In the genomic region with DNA sequence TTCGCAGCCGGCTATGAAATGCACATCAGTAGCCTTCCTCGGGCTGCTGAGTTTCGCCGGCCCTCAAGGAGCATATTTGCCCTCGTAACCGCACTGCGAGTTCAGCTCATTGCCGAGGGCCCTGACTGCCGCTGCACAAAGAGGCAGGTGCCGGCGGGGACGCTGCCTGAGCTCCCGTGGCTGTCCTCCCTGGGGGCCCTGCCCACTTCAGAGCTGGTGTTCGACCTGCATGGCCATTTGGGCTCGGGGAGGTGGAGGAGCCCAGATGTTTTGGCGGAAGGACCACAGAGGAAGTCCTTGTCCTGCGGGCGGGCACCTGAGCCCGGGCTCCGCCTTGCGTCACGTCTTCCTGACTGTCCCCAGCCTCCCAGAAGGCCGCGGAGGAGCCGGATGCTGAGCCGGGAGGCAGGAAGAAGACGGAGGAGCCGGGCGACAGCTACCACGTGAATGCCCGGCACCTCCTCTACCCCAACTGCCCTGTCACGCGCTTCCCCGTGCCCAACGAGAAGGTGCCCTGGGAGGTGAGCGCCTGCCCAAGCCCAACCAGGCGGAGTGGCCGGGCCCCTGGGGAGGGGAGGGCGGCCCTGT, we compare ENCODE assay signal across 13 cellular contexts. TPM values are rescaled to one million over a fixed set of nuclear protein-coding genes. Genes with fewer than 3 reads are reported as not detected.
DNase-seq lines count a peak whose midpoint lies in the region; ATAC-seq and TF ChIP-seq lines count a peak whose summit lies in the region.
"Had no signal": no experiment of that assay in that cellular context is flagged by ENCODE, and none has a peak within 500 bp of the region (broad histone marks: within the 10 kb centered on the region; RNA-seq: fewer than 3 reads in every experiment).

No MANE protein-coding gene starts in this region.

- H3K9me3 ChIP-seq in neuronal stem cell (replicated peaks in 1 of 2; ENCODE audit: control insufficient read depth in 2 of 2, insufficient read depth in 1 of 2, low read depth in 1 of 2, low read length in 2 of 2), result peaks cover 3 to 11% of the 10 kb centered on the region in 2 donors

- peak overlapping the region; percentile 89 for H2AK5ac ChIP-seq in neuronal stem cell (ENCODE audit: low read depth, low read length)

- POLR2A ChIA-PET in MCF 10A (lab: Yijun Ruan, JAX), result interaction anchor here (0.7 kb wide), 1 partner anchor 86 kb away, joined by 4 read pairs; a partner anchor contains a TSS

- no peak overlapping the region for H3K27ac ChIP-seq in neuronal stem cell (replicated peaks; ENCODE audit: low read length)
- no peak overlapping the region for H3K27ac ChIP-seq in substantia nigra (ENCODE audit: low read depth, low read length, poor library complexity, severe bottlenecking)

- intact Hi-C loops in CD14-positive monocyte (cut with micrococcal nuclease) (no loop called here), MCF 10A (cut with micrococcal nuclease) (no loop called here)

- H2AFZ ChIP-seq in neuronal stem cell (ENCODE audit: low read length), result no peak overlapping the region

- no peak for ATAC-seq in HG03039 (IDR thresholded peaks at IDR 0.05; ENCODE audit: unreplicated experiment)
- ATAC-seq in HG02678 (IDR thresholded peaks at IDR 0.05; ENCODE audit: unreplicated experiment), result no peak
- ATAC-seq: naive thymus-derived CD8-positive, alpha-beta T cell had no signal

- TF ChIP-seq CTCF in CD14-positive monocyte (IDR thresholded peaks at IDR 0.05) (no peak), MCF 10A (IDR thresholded peaks at IDR 0.05; ENCODE audit: unreplicated experiment) (no peak)

- peak overlapping the region; percentile 44 for H3K9ac ChIP-seq in neuronal stem cell (ENCODE audit: low read depth, low read length, poor library complexity)

- peak overlapping the region; percentile 92 for H4K8ac ChIP-seq in neuronal stem cell (ENCODE audit: low read depth, low read length)

- H3K27ac Mint-ChIP-seq in CD14-positive monocyte (no peak overlapping the region), MCF 10A (ENCODE audit: low read depth, unreplicated experiment) (no peak overlapping the region)
- H3K27ac Mint-ChIP-seq: activated naive CD4-positive, alpha-beta T cell treated with anti-CD3 and anti-CD28 coated beads, Interleukin-2, amount 50 U/mL, for 24 hours; immature natural killer cell; naive thymus-derived CD8-positive, alpha-beta T cell had no signal

- H3K4me1 ChIP-seq in neuronal stem cell (ENCODE audit: control insufficient read depth in 2 of 2, insufficient read depth in 1 of 2, low read depth in 1 of 2, low read length in 2 of 2), result peaks cover 0 to 6% of the 10 kb centered on the region in 2 donors

- H2BK12ac ChIP-seq in neuronal stem cell (ENCODE audit: low read length), result peak overlapping the region; percentile 41

- H3K9me3 Mint-ChIP-seq in CD14-positive monocyte (peaks cover 12 to 24% (median 14%) of the 10 kb centered on the region in 7 donors), MCF 10A (ENCODE audit: unreplicated experiment) (no peaks in the 10 kb centered on the region)

- H3K79me1 ChIP-seq in neuronal stem cell (ENCODE audit: low read depth, low read length), result no peaks in the 10 kb centered on the region

- peak overlapping the region; percentile 49 for H2BK15ac ChIP-seq in neuronal stem cell (ENCODE audit: low read length)

- no peak for TF ChIP-seq RAD21 in Ishikawa (IDR thresholded peaks at IDR 0.05; ENCODE audit: low read depth)

- no peak overlapping the region for H3K4me2 ChIP-seq in neuronal stem cell (ENCODE audit: insufficient read depth, low read length, poor library complexity, severe bottlenecking)

- peak overlapping the region; percentile 28 for H2BK120ac ChIP-seq in neuronal stem cell (ENCODE audit: low read depth, low read length)

- H3K27me3 Mint-ChIP-seq in CD14-positive monocyte (ENCODE audit: low read depth in 3 of 3), result peaks cover 0 to 2% (median 0%) of the 10 kb centered on the region in 3 donors
- no peaks in the 10 kb centered on the region for H3K27me3 Mint-ChIP-seq in MCF 10A (ENCODE audit: insufficient read depth, unreplicated experiment)
- H3K27me3 Mint-ChIP-seq: activated naive CD4-positive, alpha-beta T cell treated with anti-CD3 and anti-CD28 coated beads, Interleukin-2, amount 50 U/mL, for 24 hours; naive thymus-derived CD8-positive, alpha-beta T cell had no signal

- H3K36me3 Mint-ChIP-seq in CD14-positive monocyte, result peaks cover 52 to 75% of the 10 kb centered on the region in 2 donors
- peaks cover 5% of the 10 kb centered on the region for H3K36me3 Mint-ChIP-seq in MCF 10A (ENCODE audit: insufficient read depth, unreplicated experiment)

- peak overlapping the region; percentile 98 for H3K14ac ChIP-seq in neuronal stem cell (ENCODE audit: low read length)

- peak; percentile 30 for DNase-seq in CD14-positive monocyte (ENCODE audit: low spot score)
- DNase-seq in MCF 10A (ENCODE audit: unreplicated experiment), result peak; percentile 49
- no peak for DNase-seq in neuronal stem cell (ENCODE audit: low spot score)
- no peak for DNase-seq in HuH-7.5 (ENCODE audit: low spot score)
- no peak for DNase-seq in substantia nigra (lab: John Stamatoyannopoulos, UW)
- DNase-seq: immature natural killer cell; NCI-H82; stimulated activated CD8-positive, alpha-beta memory T cell treated with anti-CD3 and anti-CD28 coated beads, Interleukin-4, amount 100 ng/mL, for 48 hours had no signal

- BruUV-seq in MCF 10A (replicated peaks; lab: Mats Ljungman, UMichigan), result no TSS peak

- no peak overlapping the region for H3K4ac ChIP-seq in neuronal stem cell (ENCODE audit: low read length)

- no peaks in the 10 kb centered on the region for H3K36me3 ChIP-seq in neuronal stem cell (replicated peaks in 1 of 2; ENCODE audit: control insufficient read depth in 2 of 2, insufficient read depth in 2 of 2, low read length in 2 of 2)

- H3K4me3 ChIP-seq in neuronal stem cell (ENCODE audit: low read length in 2 of 2), result no peak overlapping the region

- no peak for TF ChIP-seq EP300 in Ishikawa (IDR thresholded peaks at IDR 0.05; ENCODE audit: borderline replicate concordance)

- peak overlapping the region; percentile 80 for H3K23ac ChIP-seq in neuronal stem cell (ENCODE audit: low read depth, low read length, poor library complexity)

- H4K91ac ChIP-seq in neuronal stem cell (ENCODE audit: low read depth, low read length, poor library complexity), result peak overlapping the region; percentile 24

- H2BK5ac ChIP-seq in neuronal stem cell (ENCODE audit: low read length), result peak overlapping the region; percentile 94

- no peaks in the 10 kb centered on the region for H3K4me1 Mint-ChIP-seq in CD14-positive monocyte
- H3K4me1 Mint-ChIP-seq in MCF 10A (ENCODE audit: insufficient read depth, unreplicated experiment), result no peaks in the 10 kb centered on the region
- H3K4me1 Mint-ChIP-seq: activated naive CD4-positive, alpha-beta T cell treated with anti-CD3 and anti-CD28 coated beads, Interleukin-2, amount 50 U/mL, for 24 hours; immature natural killer cell had no signal

- CTCF ChIA-PET in MCF 10A (lab: Yijun Ruan, JAX), result interaction anchor here (0.7 kb wide), 1 partner anchor 673 kb away, joined by 4 read pairs; no protein-coding TSS in a partner anchor

- no peak overlapping the region for H3K4me3 Mint-ChIP-seq in CD14-positive monocyte
- H3K4me3 Mint-ChIP-seq in MCF 10A (ENCODE audit: unreplicated experiment), result peak overlapping the region; percentile 76
- H3K4me3 Mint-ChIP-seq: activated naive CD4-positive, alpha-beta T cell treated with anti-CD3 and anti-CD28 coated beads, Interleukin-2, amount 50 U/mL, for 24 hours had no signal

- H3K18ac ChIP-seq in neuronal stem cell (ENCODE audit: low read length), result peak overlapping the region; percentile 85

- no CpG with 5 or more reads among the region's 40 CpGs for WGBS in neuronal stem cell (ENCODE audit: extremely low coverage in 2 of 2, insufficient read length in 2 of 2, insufficient replicate concordance in 1 of 2), 2 donors

- peaks cover 0 to 12% (median 0%) of the 10 kb centered on the region in 3 experiments for H3K27me3 ChIP-seq in neuronal stem cell (ENCODE audit: control insufficient read depth in 3 of 3, insufficient read depth in 3 of 3, low read depth in 1 of 3, low read length in 3 of 3)

TF ChIP-seq in Ishikawa, 13 proteins besides CTCF, POLR2A, EP300 and RAD21 (continues in another document):
- no peak for TF ChIP-seq TEAD4 (IDR thresholded peaks at IDR 0.05)
- no peak for TF ChIP-seq FOXM1 (IDR thresholded peaks at IDR 0.05; ENCODE audit: borderline replicate concordance, low read depth)
- 0 out of 2 replicates have a peak, but pooled peaks have one; percentile 40 for TF ChIP-seq YY1 (IDR thresholded peaks at IDR 0.05; ENCODE audit: low read depth)
- TF ChIP-seq, protein P1, sequence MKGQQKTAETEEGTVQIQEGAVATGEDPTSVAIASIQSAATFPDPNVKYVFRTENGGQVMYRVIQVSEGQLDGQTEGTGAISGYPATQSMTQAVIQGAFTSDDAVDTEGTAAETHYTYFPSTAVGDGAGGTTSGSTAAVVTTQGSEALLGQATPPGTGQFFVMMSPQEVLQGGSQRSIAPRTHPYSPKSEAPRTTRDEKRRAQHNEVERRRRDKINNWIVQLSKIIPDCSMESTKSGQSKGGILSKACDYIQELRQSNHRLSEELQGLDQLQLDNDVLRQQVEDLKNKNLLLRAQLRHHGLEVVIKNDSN (IDR thresholded peaks at IDR 0.05), result peak; percentile 66; the same call in 1 of the 2 replicates
- no peak; the same call in 1 of the 2 replicates for TF ChIP-seq ZBTB7A (IDR thresholded peaks at IDR 0.05; ENCODE audit: low read depth)
- TF ChIP-seq TAF1 (IDR thresholded peaks at IDR 0.05; ENCODE audit: low read depth), result peak; percentile 70
- TF ChIP-seq TCF12 (IDR thresholded peaks at IDR 0.05; ENCODE audit: low read depth), result peak; percentile 45; the same call in 1 of the 2 replicates
- TF ChIP-seq CREB1 (IDR thresholded peaks at IDR 0.05; ENCODE audit: low read depth), result no peak
- no peak for TF ChIP-seq EGR1 (IDR thresholded peaks at IDR 0.05)
- TF ChIP-seq NFIC (IDR thresholded peaks at IDR 0.05), result no peak
- TF ChIP-seq CEBPB (IDR thresholded peaks at IDR 0.05), result no peak; the same call in 1 of the 2 replicates
- TF ChIP-seq, protein P2, sequence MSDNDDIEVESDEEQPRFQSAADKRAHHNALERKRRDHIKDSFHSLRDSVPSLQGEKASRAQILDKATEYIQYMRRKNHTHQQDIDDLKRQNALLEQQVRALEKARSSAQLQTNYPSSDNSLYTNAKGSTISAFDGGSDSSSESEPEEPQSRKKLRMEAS (IDR thresholded peaks at IDR 0.05), result peak; percentile 74

RNA-seq across cellular contexts. Expression of a gene that starts 29.9 kb away (rescaled TPM):
- under 1 TPM; 0.30 to 0.41 TPM for polyA plus RNA-seq in CD14-positive monocyte
- not detected in 2 replicates for total RNA-seq in MCF 10A (2022)
- polyA plus RNA-seq in neuronal stem cell (2013, experiment 1 of 2), result 4.0 TPM
- 3.9 TPM for polyA plus RNA-seq in neuronal stem cell (2013, experiment 2 of 2)

Comparison
In these comparisons a context has a peak if more than half of its experiments do, and no peak if none do; other contexts are left out.
1. DNase-seq: peak in CD14-positive monocyte (single experiment) and MCF 10A (single experiment); none in neuronal stem cell (single experiment), HuH-7.5 (single experiment) and substantia nigra (0 of 49).